Comparison of ENCODE assay signal across 8 cellular contexts in the genomic region with DNA sequence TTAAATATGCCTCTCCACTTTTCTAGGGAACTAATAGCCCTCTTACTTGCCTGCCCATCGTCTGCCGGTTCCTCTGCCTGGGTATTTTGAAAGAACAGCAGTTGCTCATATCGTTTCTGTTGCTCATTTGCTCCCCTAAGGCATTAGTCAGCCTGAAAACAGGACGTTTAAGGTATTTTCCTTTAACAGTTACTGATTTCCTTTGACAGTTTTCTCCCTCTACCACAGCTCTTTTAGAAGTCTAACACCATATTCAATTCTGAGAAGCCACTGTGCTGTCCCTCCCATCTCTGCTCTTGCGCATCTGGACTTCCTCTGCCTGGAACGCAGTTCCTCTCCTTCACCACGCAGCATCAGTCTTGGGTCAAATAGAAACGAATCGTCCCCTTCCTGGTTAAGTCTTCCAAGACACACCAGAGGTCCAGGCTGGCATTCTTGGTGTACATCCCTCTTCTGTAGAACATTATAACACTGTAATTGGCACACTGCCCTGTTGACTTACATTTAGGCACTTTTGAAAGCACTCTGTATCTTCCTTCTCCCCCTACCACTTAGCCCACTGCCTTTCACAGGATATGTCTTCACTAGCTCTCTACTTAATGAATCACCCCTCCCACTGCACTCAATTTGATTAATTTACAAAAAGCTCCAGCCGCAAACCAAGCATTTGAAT.
A peak's percentile ranks its signal among the peaks of the same experiment; 100 is the strongest.
DNase-seq lines count a peak whose midpoint lies in the region; ATAC-seq and TF ChIP-seq lines count a peak whose summit lies in the region.

No MANE protein-coding gene starts in this region.

- H3K4me3 ChIP-seq in RWPE2 (ENCODE audit: severe bottlenecking) (peak overlapping the region; percentile 15), skeletal muscle cell (ENCODE audit: low read depth, low read length) (peak overlapping the region; percentile 35)

- peaks cover 4% of the 10 kb centered on the region for H3K9me3 ChIP-seq in RWPE2 (ENCODE audit: severe bottlenecking)

- H3K27ac ChIP-seq in RWPE2 (ENCODE audit: poor library complexity, severe bottlenecking) = peak overlapping the region; percentile 80

- peak overlapping the region; percentile 88 for H3K4me3 Mint-ChIP-seq in activated naive CD4-positive, alpha-beta T cell treated with anti-CD3 and anti-CD28 coated beads for 36 hours

- ATAC-seq in GM18867 (IDR thresholded peaks at IDR 0.05; ENCODE audit: unreplicated experiment) = peak; percentile 90
- ATAC-seq in HG03097 (IDR thresholded peaks at IDR 0.05; ENCODE audit: low FRiP score, unreplicated experiment) = peak; percentile 91
- peak; percentile 96 for ATAC-seq in RWPE2 (ENCODE audit: low read depth)

- TF ChIP-seq CTCF in RWPE2 (IDR thresholded peaks at IDR 0.05; ENCODE audit: poor library complexity, severe bottlenecking) = peak; percentile 34

- peak; percentile 68 for DNase-seq in A172 (ENCODE audit: low spot score)
- no peak for DNase-seq in RWPE2 (ENCODE audit: low spot score)
- DNase-seq in activated naive CD4-positive, alpha-beta T cell treated with anti-CD3 and anti-CD28 coated beads for 36 hours = peak; percentile 82
- DNase-seq in globus pallidus (ENCODE audit: low spot score) = peak; percentile 58
- DNase-seq in skeletal muscle cell (ENCODE audit: low read depth) = peak; percentile 28
- DNase-seq in NCI-H82 treated with DMSO at 0.1 percent for 48 hours (lab: John Stamatoyannopoulos, UW; ENCODE audit: unreplicated experiment) = no peak

- CTCF ChIA-PET in activated naive CD4-positive, alpha-beta T cell treated with anti-CD3 and anti-CD28 coated beads for 36 hours (lab: Charles Lee) = interaction anchor here (0.6 to 1.2 kb wide), 2 partner anchors 68 to 113 kb away, joined by 3 to 5 read pairs; no protein-coding TSS in a partner anchor

- H3K27me3 Mint-ChIP-seq in activated naive CD4-positive, alpha-beta T cell treated with anti-CD3 and anti-CD28 coated beads for 36 hours (ENCODE audit: low read depth) = no peaks in the 10 kb centered on the region

- H3K36me3 ChIP-seq in RWPE2 (ENCODE audit: low read depth) = no peaks in the 10 kb centered on the region

- peaks cover 6% of the 10 kb centered on the region for H3K4me1 ChIP-seq in RWPE2 (ENCODE audit: insufficient read depth, poor library complexity, severe bottlenecking)

- H3K27ac Mint-ChIP-seq in activated naive CD4-positive, alpha-beta T cell treated with anti-CD3 and anti-CD28 coated beads for 36 hours = peak overlapping the region; percentile 98

- intact Hi-C loops in activated naive CD4-positive, alpha-beta T cell treated with anti-CD3 and anti-CD28 coated beads for 36 hours (cut with micrococcal nuclease) = loop anchor here (1.0 to 5.0 kb wide), 22 partner anchors 9 to 883 kb away; a partner anchor contains a TSS

- H3K27me3 ChIP-seq in RWPE2 (ENCODE audit: insufficient read depth, poor library complexity, severe bottlenecking) = no peaks in the 10 kb centered on the region

- peaks cover 11% of the 10 kb centered on the region for H3K9me3 Mint-ChIP-seq in activated naive CD4-positive, alpha-beta T cell treated with anti-CD3 and anti-CD28 coated beads for 36 hours

- H3K4me1 Mint-ChIP-seq in activated naive CD4-positive, alpha-beta T cell treated with anti-CD3 and anti-CD28 coated beads for 36 hours (ENCODE audit: low read depth) = peaks cover 49% of the 10 kb centered on the region

- peaks cover 45% of the 10 kb centered on the region for H3K36me3 Mint-ChIP-seq in activated naive CD4-positive, alpha-beta T cell treated with anti-CD3 and anti-CD28 coated beads for 36 hours (ENCODE audit: low read depth)

Comparison
In these comparisons a context has a peak if more than half of its experiments do, and no peak if none do; other contexts are left out.
1. DNase-seq: peak in A172 (single experiment), activated naive CD4-positive, alpha-beta T cell treated with anti-CD3 and anti-CD28 coated beads for 36 hours (single experiment), globus pallidus (single experiment) and skeletal muscle cell (single experiment); none in RWPE2 (single experiment) and NCI-H82 treated with DMSO at 0.1 percent for 48 hours (single experiment).
2. Peak in every context shown above with its lines, with median percentiles within 50 percentile points of each other: ATAC-seq.